In the genomic region with DNA sequence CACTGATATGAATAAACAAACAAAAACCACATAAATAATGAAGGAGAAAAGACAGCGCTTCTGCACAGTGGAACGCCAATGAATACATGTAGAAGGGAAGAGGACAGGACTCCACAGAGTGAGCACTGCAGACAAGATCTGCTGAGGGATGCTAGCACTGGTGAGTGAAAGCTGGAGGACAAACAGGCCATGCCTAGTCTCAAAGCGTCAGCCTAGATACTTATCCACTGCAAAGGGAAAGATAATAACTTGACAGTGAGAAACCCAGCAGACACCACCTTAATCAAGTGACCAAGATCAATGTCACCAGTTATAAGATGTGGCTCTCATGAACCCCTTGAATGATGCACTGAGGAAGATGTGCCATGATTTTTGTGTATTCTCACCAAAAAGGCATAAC, we compare ENCODE assay signal across 40 cellular contexts.
"Had no signal": no experiment of that assay in that cellular context is flagged by ENCODE, and none has a peak within 500 bp of the region (broad histone marks: within the 10 kb centered on the region; RNA-seq: fewer than 3 reads in every experiment).

No MANE protein-coding gene starts in this region.

- H3K27me3 Mint-ChIP-seq: activated naive CD8-positive, alpha-beta T cell treated with anti-CD3 and anti-CD28 coated beads for 36 hours had no signal

- H3K4me1 Mint-ChIP-seq: activated naive CD8-positive, alpha-beta T cell treated with anti-CD3 and anti-CD28 coated beads, Interleukin-2, amount 50 U/mL, for 24 hours; activated T-helper 17 cell treated with anti-CD3 and anti-CD28 coated beads, Interleukin-2, amount 50 U/mL, for 72 hours; brain had no signal

- H3K36me3 ChIP-seq: adrenal gland, ascending aorta, brain microvascular endothelial cell, breast epithelium, cardiac muscle cell had no signal

- H3K27me3 ChIP-seq: ascending aorta, body of pancreas, brain microvascular endothelial cell, breast epithelium, cardiac muscle cell had no signal

- DNase-seq: activated effector memory CD4-positive, alpha-beta T cell treated with anti-CD3 and anti-CD28 coated beads, Interleukin-2, amount 50 U/mL, for 16 hours; activated effector memory CD4-positive, alpha-beta T cell treated with Interleukin-2 at 50 U/mL for 16 hours; activated gamma-delta T cell; activated gamma-delta T cell treated with Interleukin-2 at 50 U/mL for 16 hours; activated naive CD4-positive, alpha-beta T cell; activated naive CD4-positive, alpha-beta T cell treated with anti-CD3 and anti-CD28 coated beads for 36 hours; activated naive CD4-positive, alpha-beta T cell treated with anti-CD3 and anti-CD28 coated beads, Interleukin-2, amount 10 ng/mL, durations not matched to agents 7 days and 5 days; activated naive CD4-positive, alpha-beta T cell treated with anti-CD3 and anti-CD28 coated beads, Interleukin-2, amount 50 U/mL, for 16 hours; activated naive CD4-positive, alpha-beta T cell treated with Interleukin-2 at 50 U/mL for 16 hours; activated naive CD8-positive, alpha-beta T cell treated with anti-CD3 and anti-CD28 coated beads for 36 hours; activated naive CD8-positive, alpha-beta T cell treated with anti-CD3 and anti-CD28 coated beads, Interleukin-2, amount 10 ng/mL, durations not matched to agents 7 days and 5 days; activated naive CD8-positive, alpha-beta T cell treated with anti-CD3 and anti-CD28 coated beads, Interleukin-2, amount 50 U/mL, for 24 hours; activated T-cell treated with anti-CD3 and anti-CD28 coated beads, Interleukin-2, amount 50 U/mL, for 1 hour; activated T-cell treated with anti-CD3 and anti-CD28 coated beads, Interleukin-2, amount 50 U/mL, for 24 hours; activated T-cell treated with anti-CD3 and anti-CD28 coated beads, Interleukin-2, amount 50 U/mL, for 4 hours; activated T-cell treated with anti-CD3 and anti-CD28 coated beads, Interleukin-2, amount 50 U/mL, for 48 hours; activated T-cell treated with anti-CD3 and anti-CD28 coated beads, Interleukin-2, amount 50 U/mL, for 72 hours; adrenal gland; amniotic stem cell; amygdala; anterior cingulate cortex; aorta; body of pancreas; brain microvascular endothelial cell; caudate nucleus; central memory CD4-positive, alpha-beta T cell; cerebellar nuclear complex had no signal

- FAIRE-seq: astrocyte, bronchial epithelial cell had no signal

- H3K27ac ChIP-seq: adrenal gland, ascending aorta, body of pancreas, brain microvascular endothelial cell, breast epithelium, cardiac muscle cell had no signal

- H3K36me3 Mint-ChIP-seq: activated naive CD4-positive, alpha-beta T cell treated with anti-CD3 and anti-CD28 coated beads, Interleukin-2, amount 50 U/mL, for 24 hours; activated naive CD4-positive, alpha-beta T cell treated with anti-CD3 and anti-CD28 coated beads, Interleukin-2, amount 50 U/mL, for 72 hours; activated naive CD8-positive, alpha-beta T cell; activated naive CD8-positive, alpha-beta T cell treated with anti-CD3 and anti-CD28 coated beads for 36 hours; brain had no signal

- H3K9me3 Mint-ChIP-seq: activated naive CD4-positive, alpha-beta T cell treated with anti-CD3 and anti-CD28 coated beads for 36 hours; activated naive CD4-positive, alpha-beta T cell treated with anti-CD3 and anti-CD28 coated beads, Interleukin-2, amount 50 U/mL, for 24 hours; activated naive CD4-positive, alpha-beta T cell treated with anti-CD3 and anti-CD28 coated beads, Interleukin-2, amount 50 U/mL, for 72 hours; activated naive CD8-positive, alpha-beta T cell treated with anti-CD3 and anti-CD28 coated beads for 36 hours; activated naive CD8-positive, alpha-beta T cell treated with anti-CD3 and anti-CD28 coated beads, Interleukin-2, amount 50 U/mL, for 24 hours; activated T-cell treated with anti-CD3 and anti-CD28 coated beads, Interleukin-2, amount 50 U/mL, for 24 hours; activated T-cell treated with anti-CD3 and anti-CD28 coated beads, Interleukin-2, amount 50 U/mL, for 4 hours; activated T-cell treated with anti-CD3 and anti-CD28 coated beads, Interleukin-2, amount 50 U/mL, for 72 hours; activated T-helper 17 cell treated with anti-CD3 and anti-CD28 coated beads, Interleukin-2, amount 50 U/mL, for 72 hours; activated T-helper 2 cell treated with anti-CD3 and anti-CD28 coated beads, Interferon-gamma antibody, Interleukin-2, Interleukin-4, amounts not matched to agents 10 μg/mL and 5 μg/mL and 100 μg/mL, durations not matched to agents 14 hours and 24 hours and 36 hours; brain; central memory CD8-positive, alpha-beta T cell had no signal

- H3K4me1 ChIP-seq: adrenal gland, ascending aorta, body of pancreas, breast epithelium had no signal

- ATAC-seq: activated naive CD4-positive, alpha-beta T cell treated with anti-CD3 and anti-CD28 coated beads, Interleukin-2, amount 50 U/mL, for 72 hours; activated naive CD8-positive, alpha-beta T cell treated with anti-CD3 and anti-CD28 coated beads, Interleukin-2, amount 50 U/mL, for 24 hours; activated T-cell treated with anti-CD3 and anti-CD28 coated beads, Interleukin-2, amount 50 U/mL, for 4 hours; activated T-cell treated with anti-CD3 and anti-CD28 coated beads, Interleukin-2, amount 50 U/mL, for 72 hours; activated T-helper 17 cell treated with anti-CD3 and anti-CD28 coated beads, Interleukin-2, amount 50 U/mL, for 72 hours; body of pancreas had no signal

- H3K4me3 ChIP-seq: adrenal gland, ascending aorta, body of pancreas, breast epithelium, cardiac muscle cell had no signal

- H3K4me3 Mint-ChIP-seq: activated naive CD4-positive, alpha-beta T cell treated with anti-CD3 and anti-CD28 coated beads for 36 hours; activated naive CD4-positive, alpha-beta T cell treated with anti-CD3 and anti-CD28 coated beads, Interleukin-2, amount 10 ng/mL, durations not matched to agents 7 days and 5 days; activated naive CD4-positive, alpha-beta T cell treated with anti-CD3 and anti-CD28 coated beads, Interleukin-2, amount 50 U/mL, for 24 hours; activated naive CD8-positive, alpha-beta T cell; activated naive CD8-positive, alpha-beta T cell treated with anti-CD3 and anti-CD28 coated beads for 36 hours; activated naive CD8-positive, alpha-beta T cell treated with anti-CD3 and anti-CD28 coated beads, Interleukin-2, amount 10 ng/mL, durations not matched to agents 7 days and 5 days; activated naive CD8-positive, alpha-beta T cell treated with anti-CD3 and anti-CD28 coated beads, Interleukin-2, amount 50 U/mL, for 24 hours; activated T-cell treated with anti-CD3 and anti-CD28 coated beads, Interleukin-2, amount 50 U/mL, for 24 hours; activated T-cell treated with anti-CD3 and anti-CD28 coated beads, Interleukin-2, amount 50 U/mL, for 4 hours; activated T-cell treated with anti-CD3 and anti-CD28 coated beads, Interleukin-2, amount 50 U/mL, for 72 hours; activated T-helper 1 cell treated with anti-CD3 and anti-CD28 coated beads, Interleukin-12 subunit alpha, Interleukin-12 subunit beta, Interleukin-2, Interleukin-4 antibody, amounts not matched to agents 30 ng/mL and 10 ng/mL and 1 ng/mL, durations not matched to agents 14 hours and 24 hours and 36 hours; activated T-helper 17 cell treated with anti-CD3 and anti-CD28 coated beads, Interleukin-2, amount 50 U/mL, for 72 hours; brain; central memory CD8-positive, alpha-beta T cell had no signal

- H3K27ac Mint-ChIP-seq: activated naive CD4-positive, alpha-beta T cell treated with anti-CD3 and anti-CD28 coated beads for 36 hours; activated naive CD4-positive, alpha-beta T cell treated with anti-CD3 and anti-CD28 coated beads, Interleukin-2, amount 10 ng/mL, durations not matched to agents 7 days and 5 days; activated naive CD4-positive, alpha-beta T cell treated with anti-CD3 and anti-CD28 coated beads, Interleukin-2, amount 50 U/mL, for 24 hours; activated naive CD4-positive, alpha-beta T cell treated with anti-CD3 and anti-CD28 coated beads, Interleukin-2, amount 50 U/mL, for 72 hours; activated naive CD8-positive, alpha-beta T cell; activated naive CD8-positive, alpha-beta T cell treated with anti-CD3 and anti-CD28 coated beads for 36 hours; activated naive CD8-positive, alpha-beta T cell treated with anti-CD3 and anti-CD28 coated beads, Interleukin-2, amount 10 ng/mL, durations not matched to agents 7 days and 5 days; activated naive CD8-positive, alpha-beta T cell treated with anti-CD3 and anti-CD28 coated beads, Interleukin-2, amount 50 U/mL, for 24 hours; activated T-cell treated with anti-CD3 and anti-CD28 coated beads, Interleukin-2, amount 50 U/mL, for 24 hours; activated T-cell treated with anti-CD3 and anti-CD28 coated beads, Interleukin-2, amount 50 U/mL, for 72 hours; activated T-helper 1 cell treated with anti-CD3 and anti-CD28 coated beads, Interleukin-12 subunit alpha, Interleukin-12 subunit beta, Interleukin-2, Interleukin-4 antibody, amounts not matched to agents 30 ng/mL and 10 ng/mL and 1 ng/mL, durations not matched to agents 14 hours and 24 hours and 36 hours; activated T-helper 17 cell treated with anti-CD3 and anti-CD28 coated beads, Interleukin-2, amount 50 U/mL, for 72 hours; activated T-helper 2 cell treated with anti-CD3 and anti-CD28 coated beads, Interferon-gamma antibody, Interleukin-2, Interleukin-4, amounts not matched to agents 10 μg/mL and 5 μg/mL and 100 μg/mL, durations not matched to agents 14 hours and 24 hours and 36 hours; brain had no signal

- H3K9me3 ChIP-seq: adrenal gland, ascending aorta, body of pancreas, breast epithelium had no signal
